1 cellular context compared by ENCODE assay signal in the genomic region with DNA sequence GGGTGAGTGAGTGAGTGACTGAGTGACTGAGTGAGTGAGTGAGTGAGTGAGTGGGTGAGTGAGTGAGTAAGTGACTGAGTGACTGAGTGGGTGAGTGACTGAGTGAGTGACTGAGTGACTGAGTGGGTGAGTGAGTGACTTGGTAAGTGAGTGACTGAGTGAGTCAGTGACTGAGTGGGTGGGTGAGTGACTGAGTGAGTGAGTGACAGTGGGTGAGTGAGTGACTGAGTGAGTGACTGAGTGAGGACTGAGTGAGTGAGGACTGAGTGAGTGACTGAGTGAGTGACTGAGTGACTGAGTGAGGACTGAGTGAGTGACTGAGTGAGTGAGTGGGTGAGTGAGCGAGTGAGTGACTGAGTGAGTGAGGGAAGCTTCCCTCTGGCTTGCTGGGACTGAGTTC.
TF ChIP-seq lines count a peak whose summit lies in the region.

No MANE protein-coding gene starts in this region.

TF ChIP-seq in GM12878, 131 proteins besides CTCF, POLR2A, EP300 and RAD21 (continued from another document):
- TF ChIP-seq FOXK2 (IDR thresholded peaks at IDR 0.05) = no peak
- TF ChIP-seq, protein P1, sequence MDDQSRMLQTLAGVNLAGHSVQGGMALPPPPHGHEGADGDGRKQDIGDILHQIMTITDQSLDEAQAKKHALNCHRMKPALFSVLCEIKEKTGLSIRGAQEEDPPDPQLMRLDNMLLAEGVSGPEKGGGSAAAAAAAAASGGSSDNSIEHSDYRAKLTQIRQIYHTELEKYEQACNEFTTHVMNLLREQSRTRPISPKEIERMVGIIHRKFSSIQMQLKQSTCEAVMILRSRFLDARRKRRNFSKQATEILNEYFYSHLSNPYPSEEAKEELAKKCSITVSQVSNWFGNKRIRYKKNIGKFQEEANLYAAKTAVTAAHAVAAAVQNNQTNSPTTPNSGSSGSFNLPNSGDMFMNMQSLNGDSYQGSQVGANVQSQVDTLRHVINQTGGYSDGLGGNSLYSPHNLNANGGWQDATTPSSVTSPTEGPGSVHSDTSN (IDR thresholded peaks at IDR 0.05; ENCODE audit: insufficient replicate concordance, low read depth, low read length) = peak; percentile 65
- no peak for TF ChIP-seq STAT3 (IDR thresholded peaks at IDR 0.05; ENCODE audit: low read depth, low read length)
- no peak for TF ChIP-seq CBX5 (IDR thresholded peaks at IDR 0.05; ENCODE audit: low read depth)
- TF ChIP-seq, protein P2, sequence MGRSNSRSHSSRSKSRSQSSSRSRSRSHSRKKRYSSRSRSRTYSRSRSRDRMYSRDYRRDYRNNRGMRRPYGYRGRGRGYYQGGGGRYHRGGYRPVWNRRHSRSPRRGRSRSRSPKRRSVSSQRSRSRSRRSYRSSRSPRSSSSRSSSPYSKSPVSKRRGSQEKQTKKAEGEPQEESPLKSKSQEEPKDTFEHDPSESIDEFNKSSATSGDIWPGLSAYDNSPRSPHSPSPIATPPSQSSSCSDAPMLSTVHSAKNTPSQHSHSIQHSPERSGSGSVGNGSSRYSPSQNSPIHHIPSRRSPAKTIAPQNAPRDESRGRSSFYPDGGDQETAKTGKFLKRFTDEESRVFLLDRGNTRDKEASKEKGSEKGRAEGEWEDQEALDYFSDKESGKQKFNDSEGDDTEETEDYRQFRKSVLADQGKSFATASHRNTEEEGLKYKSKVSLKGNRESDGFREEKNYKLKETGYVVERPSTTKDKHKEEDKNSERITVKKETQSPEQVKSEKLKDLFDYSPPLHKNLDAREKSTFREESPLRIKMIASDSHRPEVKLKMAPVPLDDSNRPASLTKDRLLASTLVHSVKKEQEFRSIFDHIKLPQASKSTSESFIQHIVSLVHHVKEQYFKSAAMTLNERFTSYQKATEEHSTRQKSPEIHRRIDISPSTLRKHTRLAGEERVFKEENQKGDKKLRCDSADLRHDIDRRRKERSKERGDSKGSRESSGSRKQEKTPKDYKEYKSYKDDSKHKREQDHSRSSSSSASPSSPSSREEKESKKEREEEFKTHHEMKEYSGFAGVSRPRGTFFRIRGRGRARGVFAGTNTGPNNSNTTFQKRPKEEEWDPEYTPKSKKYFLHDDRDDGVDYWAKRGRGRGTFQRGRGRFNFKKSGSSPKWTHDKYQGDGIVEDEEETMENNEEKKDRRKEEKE (IDR thresholded peaks at IDR 0.05) = no peak
- TF ChIP-seq, protein P3, sequence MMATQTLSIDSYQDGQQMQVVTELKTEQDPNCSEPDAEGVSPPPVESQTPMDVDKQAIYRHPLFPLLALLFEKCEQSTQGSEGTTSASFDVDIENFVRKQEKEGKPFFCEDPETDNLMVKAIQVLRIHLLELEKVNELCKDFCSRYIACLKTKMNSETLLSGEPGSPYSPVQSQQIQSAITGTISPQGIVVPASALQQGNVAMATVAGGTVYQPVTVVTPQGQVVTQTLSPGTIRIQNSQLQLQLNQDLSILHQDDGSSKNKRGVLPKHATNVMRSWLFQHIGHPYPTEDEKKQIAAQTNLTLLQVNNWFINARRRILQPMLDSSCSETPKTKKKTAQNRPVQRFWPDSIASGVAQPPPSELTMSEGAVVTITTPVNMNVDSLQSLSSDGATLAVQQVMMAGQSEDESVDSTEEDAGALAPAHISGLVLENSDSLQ (IDR thresholded peaks at IDR 0.05) = peak; percentile 85
- TF ChIP-seq TCF3 (IDR thresholded peaks at IDR 0.05; ENCODE audit: borderline replicate concordance, insufficient read depth, low read depth, low read length) = peak; percentile 51; the same call in 1 of the 2 replicates
- TF ChIP-seq NFIC (IDR thresholded peaks at IDR 0.05; ENCODE audit: low read depth, low read length) = no peak
- TF ChIP-seq, protein P4, sequence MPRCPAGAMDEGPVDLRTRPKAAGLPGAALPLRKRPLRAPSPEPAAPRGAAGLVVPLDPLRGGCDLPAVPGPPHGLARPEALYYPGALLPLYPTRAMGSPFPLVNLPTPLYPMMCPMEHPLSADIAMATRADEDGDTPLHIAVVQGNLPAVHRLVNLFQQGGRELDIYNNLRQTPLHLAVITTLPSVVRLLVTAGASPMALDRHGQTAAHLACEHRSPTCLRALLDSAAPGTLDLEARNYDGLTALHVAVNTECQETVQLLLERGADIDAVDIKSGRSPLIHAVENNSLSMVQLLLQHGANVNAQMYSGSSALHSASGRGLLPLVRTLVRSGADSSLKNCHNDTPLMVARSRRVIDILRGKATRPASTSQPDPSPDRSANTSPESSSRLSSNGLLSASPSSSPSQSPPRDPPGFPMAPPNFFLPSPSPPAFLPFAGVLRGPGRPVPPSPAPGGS (IDR thresholded peaks at IDR 0.05; ENCODE audit: borderline replicate concordance, insufficient read depth, low read depth, low read length, poor library complexity, severe bottlenecking) = peak; percentile 85
